ENCODE assay signal across 25 cellular contexts in genomic region chr16:67187175-67187900, GRCh38. TPM values are rescaled to one million over a fixed set of nuclear protein-coding genes. Genes with fewer than 3 reads are reported as not detected.
DNase-seq lines count a peak whose midpoint lies in the region; ATAC-seq and TF ChIP-seq lines count a peak whose summit lies in the region.
"Had no signal": no experiment of that assay in that cellular context is flagged by ENCODE, and none has a peak within 500 bp of the region (broad histone marks: within the 10 kb centered on the region; RNA-seq: fewer than 3 reads in every experiment).

No MANE protein-coding gene starts in this region.

- no TSS peak for BruUV-seq in IMR-90 (replicated peaks; lab: Mats Ljungman, UMichigan)

- H4K8ac ChIP-seq in IMR-90 (ENCODE audit: low read depth in 2 of 2, low read length in 2 of 2) (no peak overlapping the region), neuronal stem cell (ENCODE audit: low read depth, low read length) (peak overlapping the region; percentile 78)

- H3K9ac ChIP-seq in IMR-90 (ENCODE audit: low read depth, low read length) (no peak overlapping the region), neuronal stem cell (ENCODE audit: low read depth, low read length, poor library complexity) (peak overlapping the region; percentile 67)
- H3K9ac ChIP-seq: BLaER1 had no signal

- H3K23ac ChIP-seq in IMR-90 (ENCODE audit: low read depth, low read length) (no peak overlapping the region), neuronal stem cell (ENCODE audit: low read depth, low read length, poor library complexity) (peak overlapping the region; percentile 63)

- H3K36me3 ChIP-seq in IMR-90 (ENCODE audit: control insufficient read depth, insufficient read depth, low read length): no peaks in the 10 kb centered on the region
- no peaks in the 10 kb centered on the region for H3K36me3 ChIP-seq in SJCRH30
- no peaks in the 10 kb centered on the region for H3K36me3 ChIP-seq in neuronal stem cell (replicated peaks in 1 of 2; ENCODE audit: control insufficient read depth in 2 of 2, insufficient read depth in 2 of 2, low read length in 2 of 2)
- H3K36me3 ChIP-seq in GM23338 (ENCODE audit: insufficient read depth): no peaks in the 10 kb centered on the region
- H3K36me3 ChIP-seq: BLaER1, MG63, Peyer's patch had no signal

- no peak overlapping the region for H3K56ac ChIP-seq in IMR-90 (ENCODE audit: extremely low read depth, insufficient read depth, low read length)

- H3K14ac ChIP-seq in IMR-90 (replicated peaks; ENCODE audit: low read depth, low read length) (no peak overlapping the region), neuronal stem cell (ENCODE audit: low read length) (peak overlapping the region; percentile 6)

- H2BK120ac ChIP-seq in IMR-90 (ENCODE audit: low read depth, low read length) (no peak overlapping the region), neuronal stem cell (ENCODE audit: low read depth, low read length) (no peak overlapping the region)

- dilution Hi-C loops in IMR-90 (cut with HindIII; ENCODE audit: low sequenced_read_pairs, unreplicated experiment): no loop called here

- peaks cover 10% of the 10 kb centered on the region for H3K79me2 ChIP-seq in GM23338 (replicated peaks; ENCODE audit: insufficient read depth)

- H2BK20ac ChIP-seq in IMR-90 (ENCODE audit: low read depth, low read length): no peak overlapping the region

- H2BK15ac ChIP-seq in IMR-90 (ENCODE audit: low read depth, low read length) (no peak overlapping the region), neuronal stem cell (ENCODE audit: low read length) (peak overlapping the region; percentile 79)

- peaks cover 22% of the 10 kb centered on the region for H3K4me1 Mint-ChIP-seq in GM23338

- ATAC-seq in IMR-90 (ENCODE audit: low read depth) (no peak), GM23338 (no peak), HG03159 (IDR thresholded peaks at IDR 0.05; ENCODE audit: unreplicated experiment) (no peak)

- H2AK9ac ChIP-seq in IMR-90 (replicated peaks; ENCODE audit: low read depth, low read length, poor library complexity): peak overlapping the region; percentile 29

- no peaks in the 10 kb centered on the region for H3K9me3 ChIP-seq in IMR-90 (ENCODE audit: control insufficient read depth, insufficient read depth, low read length)
- no peaks in the 10 kb centered on the region for H3K9me3 ChIP-seq in SJCRH30 (replicated peaks)
- no peaks in the 10 kb centered on the region for H3K9me3 ChIP-seq in neuronal stem cell (replicated peaks in 1 of 2; ENCODE audit: control insufficient read depth in 2 of 2, insufficient read depth in 1 of 2, low read depth in 1 of 2, low read length in 2 of 2)
- H3K9me3 ChIP-seq: BLaER1, Caco-2, MG63, Peyer's patch had no signal

- TF ChIP-seq POLR2A in IMR-90 (IDR thresholded peaks at IDR 0.05; ENCODE audit: low read depth, low read length): no peak

- TF ChIP-seq CTCF in IMR-90 (conservative IDR thresholded peaks at IDR 0.05; ENCODE audit: low read depth, low read length): no peak
- no peak for TF ChIP-seq CTCF in GM23338 (conservative IDR thresholded peaks at IDR 0.05; ENCODE audit: low read depth in 2 of 2)

- H2AK5ac ChIP-seq in IMR-90 (ENCODE audit: low read depth, low read length): no peak overlapping the region
- peak overlapping the region; percentile 77 for H2AK5ac ChIP-seq in neuronal stem cell (ENCODE audit: low read depth, low read length)

- POLR2A ChIA-PET in IMR-90 (lab: Charles Lee; ENCODE audit: unreplicated experiment): no interaction called here

- H2BK5ac ChIP-seq in IMR-90 (ENCODE audit: low read depth, low read length, poor library complexity, severe bottlenecking) (no peak overlapping the region), neuronal stem cell (ENCODE audit: low read length) (no peak overlapping the region)

- no peak overlapping the region for H4K5ac ChIP-seq in IMR-90 (ENCODE audit: low read depth, low read length)

- 0 out of 2 replicates have a peak, but pooled peaks cover 3% of the 10 kb centered on the region for H3F3A ChIP-seq in GM23338 (replicated peaks; ENCODE audit: low read depth)

- H3K4me3 Mint-ChIP-seq in GM23338: no peak overlapping the region

- no peak overlapping the region for H4K91ac ChIP-seq in IMR-90 (ENCODE audit: insufficient read depth, low read depth, low read length)
- H4K91ac ChIP-seq in neuronal stem cell (ENCODE audit: low read depth, low read length, poor library complexity): no peak overlapping the region

- peaks cover 13% of the 10 kb centered on the region for H3K4me1 ChIP-seq in IMR-90 (ENCODE audit: control insufficient read depth, insufficient read depth, low read length)
- H3K4me1 ChIP-seq in SJCRH30: peaks cover 21% of the 10 kb centered on the region
- peaks cover 17 to 18% of the 10 kb centered on the region in 2 donors for H3K4me1 ChIP-seq in neuronal stem cell (ENCODE audit: control insufficient read depth in 2 of 2, insufficient read depth in 1 of 2, low read depth in 1 of 2, low read length in 2 of 2)
- peaks cover 18% of the 10 kb centered on the region for H3K4me1 ChIP-seq in GM23338 (ENCODE audit: insufficient read depth)

- CTCF ChIA-PET in IMR-90 (lab: Yijun Ruan, JAX): no interaction called here

- H2BK12ac ChIP-seq in neuronal stem cell (ENCODE audit: low read length): peak overlapping the region; percentile 48

- H3K27me3 ChIP-seq in IMR-90 (ENCODE audit: control insufficient read depth, insufficient read depth, low read length) (no peaks in the 10 kb centered on the region), SJCRH30 (no peaks in the 10 kb centered on the region), neuronal stem cell (ENCODE audit: control insufficient read depth in 3 of 3, insufficient read depth in 3 of 3, low read depth in 1 of 3, low read length in 3 of 3) (peaks cover 5 to 30% (median 8%) of the 10 kb centered on the region in 3 experiments), GM23338 (ENCODE audit: insufficient read depth) (peaks cover 28% of the 10 kb centered on the region)
- H3K27me3 ChIP-seq: MG63, Peyer's patch had no signal

- in situ Hi-C loops in IMR-90 (cut with MboI; ENCODE audit: low sequenced_read_pairs): no loop called here

- intact Hi-C loops in IMR-90 (cut with micrococcal nuclease): loop anchor here (10.0 kb wide), 1 partner anchor 173 kb away; no protein-coding TSS in a partner anchor

- H3K27ac ChIP-seq in IMR-90 (ENCODE audit: insufficient read depth, low read length) (no peak overlapping the region), SJCRH30 (no peak overlapping the region), neuronal stem cell (replicated peaks; ENCODE audit: low read length) (no peak overlapping the region), GM23338 (ENCODE audit: low read depth) (no peak overlapping the region)
- H3K27ac ChIP-seq: BLaER1, Peyer's patch had no signal

- no peak overlapping the region for H3K4me2 ChIP-seq in IMR-90 (ENCODE audit: low read depth, low read length)
- no peak overlapping the region for H3K4me2 ChIP-seq in neuronal stem cell (ENCODE audit: insufficient read depth, low read length, poor library complexity, severe bottlenecking)
- H3K4me2 ChIP-seq in GM23338: no peak overlapping the region
- H3K4me2 ChIP-seq: BLaER1 had no signal

- TF ChIP-seq RAD21 in IMR-90 (IDR thresholded peaks at IDR 0.05; ENCODE audit: low read length): no peak

- H4K20me1 ChIP-seq in IMR-90 (ENCODE audit: insufficient read depth, low read length) (peaks cover 6% of the 10 kb centered on the region), GM23338 (replicated peaks; ENCODE audit: insufficient read depth) (no peaks in the 10 kb centered on the region)

- no peaks in the 10 kb centered on the region for H3K9me2 ChIP-seq in GM23338 (ENCODE audit: insufficient read depth)

- H3K9me1 ChIP-seq in IMR-90 (ENCODE audit: insufficient read depth, low read length): peaks cover 19% of the 10 kb centered on the region

- H3K79me1 ChIP-seq in IMR-90 (ENCODE audit: low read depth in 1 of 2, low read length in 2 of 2) (peaks cover 11 to 19% of the 10 kb centered on the region in 2 experiments), neuronal stem cell (ENCODE audit: low read depth, low read length) (peaks cover 7% of the 10 kb centered on the region)

- H3K4ac ChIP-seq in IMR-90 (ENCODE audit: low read depth, low read length): no peak overlapping the region
- peak overlapping the region; percentile 28 for H3K4ac ChIP-seq in neuronal stem cell (ENCODE audit: low read length)

- H3K4me3 ChIP-seq in IMR-90 (ENCODE audit: insufficient read depth, low read depth, low read length) (no peak overlapping the region), SJCRH30 (no peak overlapping the region), neuronal stem cell (ENCODE audit: low read length in 2 of 2) (no peak overlapping the region), GM23338 (no peak overlapping the region)
- H3K4me3 ChIP-seq: BLaER1, MG63, Peyer's patch had no signal

- no peak overlapping the region for H3K27ac Mint-ChIP-seq in GM23338
- H3K27ac Mint-ChIP-seq: CD4-positive, CD25-positive, alpha-beta regulatory T cell had no signal

- H3K18ac ChIP-seq in IMR-90 (ENCODE audit: low read depth, low read length) (no peak overlapping the region), neuronal stem cell (ENCODE audit: low read length) (peak overlapping the region; percentile 69)

- H2AFZ ChIP-seq in IMR-90 (replicated peaks; ENCODE audit: low read length, poor library complexity): no peak overlapping the region
- no peak overlapping the region for H2AFZ ChIP-seq in neuronal stem cell (ENCODE audit: low read length)
- H2AFZ ChIP-seq in GM23338: no peak overlapping the region

- peak; percentile 73 for DNase-seq in COR-L47 (lab: John Stamatoyannopoulos, UW)
- DNase-seq in IMR-90: no peak
- DNase-seq in SJCRH30: peak; percentile 56 to 59
- no peak for DNase-seq in neuronal stem cell (ENCODE audit: low spot score)
- no peak for DNase-seq in amniotic stem cell (lab: John Stamatoyannopoulos, UW)
- no peak for DNase-seq in DMS153 (lab: John Stamatoyannopoulos, UW)
- DNase-seq in GM23338 (ENCODE audit: low spot score): no peak
- DNase-seq: CD4-positive, CD25-positive, alpha-beta regulatory T cell; DND-41; KBM-7; NCI-H1417 treated with DMSO at 0.1 percent for 48 hours; NCI-H1694 treated with DMSO at 0.1 percent for 48 hours; NCI-H2171 treated with DMSO at 0.1 percent for 48 hours; NCI-H345; NCI-H524 treated with DMSO at 0.1 percent for 48 hours; NCI-H82; Peyer's patch; SHP77 treated with DMSO at 0.1 percent for 48 hours; T-helper 2 cell had no signal

- 75% methylated on average over 12 of the region's 26 CpGs; no CpG with 5 or more reads in 1 of the 2 experiments for WGBS in IMR-90 (ENCODE audit: extremely low coverage in 2 of 2, insufficient read length in 1 of 2), 2 experiments
- WGBS in neuronal stem cell (ENCODE audit: extremely low coverage in 2 of 2, insufficient read length in 2 of 2, insufficient replicate concordance in 1 of 2), 2 donors: no CpG with 5 or more reads among the region's 26 CpGs

- H3K27me3 Mint-ChIP-seq in GM23338 (ENCODE audit: insufficient read depth, low read depth, poor library complexity): peaks cover 30% of the 10 kb centered on the region

- H3K36me3 Mint-ChIP-seq in GM23338 (ENCODE audit: low read depth): no peaks in the 10 kb centered on the region; the same call in 2 of the 3 replicates
- H3K36me3 Mint-ChIP-seq: CD4-positive, CD25-positive, alpha-beta regulatory T cell had no signal

- no peaks in the 10 kb centered on the region; the same call in 2 of the 3 replicates for H3K9me3 Mint-ChIP-seq in GM23338
- H3K9me3 Mint-ChIP-seq: CD4-positive, CD25-positive, alpha-beta regulatory T cell had no signal

RNA-seq across cellular contexts. Expression of gene EXOC3L1, which starts 2.6 kb away (rescaled TPM):
- total RNA-seq in IMR-90 (2012; rRNA removed): not detected in 2 replicates
- 0.09 TPM in 1 of 2 replicates, not detected in the other for polyA plus RNA-seq in IMR-90 (2012; rRNA removed)
- 0.09 and 0.17 TPM in 2 replicates for polyA plus RNA-seq in IMR-90 (2012; cell fraction: cytosol; rRNA removed)
- polyA plus RNA-seq in IMR-90 (2012; cell fraction: nucleus; rRNA removed; ENCODE audit: low replicate concordance): 0.36 and 1.0 TPM in 2 replicates
- total RNA-seq in SJCRH30 (2014; rRNA removed; shearing (Covaris generic)): 1.5 and 2.0 TPM in 2 replicates
- not detected for polyA plus RNA-seq in neuronal stem cell (2013, experiment 1 of 2)
- 0.03 TPM for polyA plus RNA-seq in neuronal stem cell (2013, experiment 2 of 2)
- 1.6 and 2.3 TPM in 2 replicates for total RNA-seq in GM23338 (2014; rRNA removed; shearing (Covaris generic))
- 0.92 and 1.1 TPM in 2 replicates for polyA plus RNA-seq in GM23338 (2016; fragmentation: Nextera tagmentation; extraction: Ambion mirVana)
- total RNA-seq: OCI-LY7 had no signal
- polyA plus RNA-seq: AG04450 had no signal

RNA-seq across cellular contexts. Expression of gene MATCAP1, which starts 3.6 kb away (rescaled TPM):
- 7.5 and 8.2 TPM in 2 replicates for total RNA-seq in IMR-90 (2012; rRNA removed)
- 43.9 and 47.3 TPM in 2 replicates for polyA plus RNA-seq in IMR-90 (2012; rRNA removed)
- polyA plus RNA-seq in IMR-90 (2012; cell fraction: cytosol; rRNA removed): 15.4 and 29.8 TPM in 2 replicates
- 309 and 661 TPM in 2 replicates for polyA plus RNA-seq in IMR-90 (2012; cell fraction: nucleus; rRNA removed; ENCODE audit: low replicate concordance)
- 20.5 and 23.8 TPM in 2 replicates for total RNA-seq in SJCRH30 (2014; rRNA removed; shearing (Covaris generic))
- polyA plus RNA-seq in neuronal stem cell (2013, experiment 1 of 2): 20.9 TPM
- 17.1 TPM for polyA plus RNA-seq in neuronal stem cell (2013, experiment 2 of 2)
- total RNA-seq in GM23338 (2014; rRNA removed; shearing (Covaris generic)): 22.7 and 23.1 TPM in 2 replicates
- 9.5 and 13.3 TPM in 2 replicates for polyA plus RNA-seq in GM23338 (2016; fragmentation: Nextera tagmentation; extraction: Ambion mirVana)

RNA-seq across cellular contexts. Expression of gene E2F4, which starts 4.6 kb away (rescaled TPM):
- 57.5 and 63.4 TPM in 2 replicates for total RNA-seq in IMR-90 (2012; rRNA removed)
- 103 and 106 TPM in 2 replicates for polyA plus RNA-seq in IMR-90 (2012; rRNA removed)
- polyA plus RNA-seq in IMR-90 (2012; cell fraction: cytosol; rRNA removed): 82.1 and 82.4 TPM in 2 replicates
- 415 and 587 TPM in 2 replicates for polyA plus RNA-seq in IMR-90 (2012; cell fraction: nucleus; rRNA removed; ENCODE audit: low replicate concordance)
- 134 and 141 TPM in 2 replicates for total RNA-seq in SJCRH30 (2014; rRNA removed; shearing (Covaris generic))
- 43.7 TPM for polyA plus RNA-seq in neuronal stem cell (2013, experiment 1 of 2)
- 41.6 TPM for polyA plus RNA-seq in neuronal stem cell (2013, experiment 2 of 2)
- total RNA-seq in GM23338 (2014; rRNA removed; shearing (Covaris generic)): 135 and 168 TPM in 2 replicates
- polyA plus RNA-seq in GM23338 (2016; fragmentation: Nextera tagmentation; extraction: Ambion mirVana): 67.0 and 67.2 TPM in 2 replicates

RNA-seq across cellular contexts. Expression of gene ELMO3, which starts 11.6 kb away (rescaled TPM):
- 0.28 and 0.36 TPM in 2 replicates for total RNA-seq in IMR-90 (2012; rRNA removed)
- polyA plus RNA-seq in IMR-90 (2012; rRNA removed): 1.6 and 1.9 TPM in 2 replicates
- polyA plus RNA-seq in IMR-90 (2012; cell fraction: cytosol; rRNA removed): 0.70 and 0.78 TPM in 2 replicates
- polyA plus RNA-seq in IMR-90 (2012; cell fraction: nucleus; rRNA removed; ENCODE audit: low replicate concordance): 7.2 and 21.3 TPM in 2 replicates
- total RNA-seq in SJCRH30 (2014; rRNA removed; shearing (Covaris generic)): 0.84 and 1.8 TPM in 2 replicates
- 0.79 TPM for polyA plus RNA-seq in neuronal stem cell (2013, experiment 1 of 2)
- polyA plus RNA-seq in neuronal stem cell (2013, experiment 2 of 2): 0.65 TPM
- 16.2 and 18.3 TPM in 2 replicates for total RNA-seq in GM23338 (2014; rRNA removed; shearing (Covaris generic))
- polyA plus RNA-seq in GM23338 (2016; fragmentation: Nextera tagmentation; extraction: Ambion mirVana): 4.5 and 4.7 TPM in 2 replicates

RNA-seq across cellular contexts. Expression of gene NOL3, which starts 17.0 kb away (rescaled TPM):
- total RNA-seq in IMR-90 (2012; rRNA removed): 5.0 and 6.1 TPM in 2 replicates
- polyA plus RNA-seq in IMR-90 (2012; rRNA removed): 16.9 and 17.2 TPM in 2 replicates
- polyA plus RNA-seq in IMR-90 (2012; cell fraction: cytosol; rRNA removed): 17.3 and 24.9 TPM in 2 replicates
- polyA plus RNA-seq in IMR-90 (2012; cell fraction: nucleus; rRNA removed; ENCODE audit: low replicate concordance): 60.1 and 82.3 TPM in 2 replicates
- 13.3 and 14.1 TPM in 2 replicates for total RNA-seq in SJCRH30 (2014; rRNA removed; shearing (Covaris generic))
- 2.7 TPM for polyA plus RNA-seq in neuronal stem cell (2013, experiment 1 of 2)
- polyA plus RNA-seq in neuronal stem cell (2013, experiment 2 of 2): 2.2 TPM
- 0.27 and 3.3 TPM in 2 replicates for total RNA-seq in GM23338 (2014; rRNA removed; shearing (Covaris generic))
- 2.7 and 4.0 TPM in 2 replicates for polyA plus RNA-seq in GM23338 (2016; fragmentation: Nextera tagmentation; extraction: Ambion mirVana)
- polyA plus RNA-seq: CD4-positive, CD25-positive, alpha-beta regulatory T cell had no signal

Comparison
In these comparisons a context has a peak if more than half of its experiments do, and no peak if none do; other contexts are left out.
1. DNase-seq: peak in COR-L47 (single experiment) and SJCRH30 (2 of 2); none in IMR-90 (single experiment), neuronal stem cell (single experiment), amniotic stem cell (single experiment), DMS153 (single experiment) and GM23338 (single experiment).